In genomic region chr6:126422912-126423311, GRCh38 we compare ENCODE assay signal across 15 cellular contexts.
"Had no signal": no experiment of that assay in that cellular context is flagged by ENCODE, and none has a peak within 500 bp of the region (broad histone marks: within the 10 kb centered on the region; RNA-seq: fewer than 3 reads in every experiment).

No MANE protein-coding gene starts in this region.

- H3K27me3 ChIP-seq: colonic mucosa, esophagus squamous epithelium, foreskin keratinocyte, heart left ventricle had no signal

- ATAC-seq: activated CD8-positive, alpha-beta T cell treated with anti-CD3 and anti-CD28 coated beads for 36 hours; activated T-cell treated with anti-CD3 and anti-CD28 coated beads, Interleukin-2, amount 50 U/mL, for 72 hours; foreskin keratinocyte; heart left ventricle; left cardiac atrium; lower lobe of right lung; stimulated activated memory B cell treated with anti-CD40 and anti-IgM and Interleukin-4, amounts not matched to agents 10 μg/mL and 1 μg/mL and 100 μg/mL, for 72 hours; WTC11 had no signal

- H3K9me3 ChIP-seq: colonic mucosa, esophagus squamous epithelium, heart left ventricle, lower lobe of right lung had no signal

- H3K36me3 ChIP-seq: colonic mucosa, esophagus squamous epithelium, heart left ventricle, lower lobe of right lung had no signal

- H3K4me1 ChIP-seq: colonic mucosa, esophagus squamous epithelium, foreskin keratinocyte, heart left ventricle, lower lobe of right lung had no signal

- H3K4me3 ChIP-seq: colonic mucosa, esophagus squamous epithelium, heart left ventricle, lower lobe of right lung had no signal

- DNase-seq: activated CD4-positive, alpha-beta T cell treated with anti-CD3 and anti-CD28 coated beads for 48 hours; activated CD8-positive, alpha-beta T cell treated with anti-CD3 and anti-CD28 coated beads for 36 hours; activated gamma-delta T cell treated with Interleukin-2 at 50 U/mL for 16 hours; activated T-cell treated with anti-CD3 and anti-CD28 coated beads, Interleukin-2, amount 50 U/mL, for 72 hours; amniotic stem cell; colonic mucosa; esophagus squamous epithelium; foreskin keratinocyte; heart left ventricle; left cardiac atrium; lower lobe of right lung; nucleus accumbens; stimulated activated CD4-positive, alpha-beta T cell treated with anti-CD3 and anti-CD28 coated beads, Interleukin-2, amount 100 ng/mL, for 48 hours had no signal

- H3K27ac ChIP-seq: colonic mucosa, esophagus squamous epithelium, foreskin keratinocyte, heart left ventricle, lower lobe of right lung had no signal
